In the genomic region with DNA sequence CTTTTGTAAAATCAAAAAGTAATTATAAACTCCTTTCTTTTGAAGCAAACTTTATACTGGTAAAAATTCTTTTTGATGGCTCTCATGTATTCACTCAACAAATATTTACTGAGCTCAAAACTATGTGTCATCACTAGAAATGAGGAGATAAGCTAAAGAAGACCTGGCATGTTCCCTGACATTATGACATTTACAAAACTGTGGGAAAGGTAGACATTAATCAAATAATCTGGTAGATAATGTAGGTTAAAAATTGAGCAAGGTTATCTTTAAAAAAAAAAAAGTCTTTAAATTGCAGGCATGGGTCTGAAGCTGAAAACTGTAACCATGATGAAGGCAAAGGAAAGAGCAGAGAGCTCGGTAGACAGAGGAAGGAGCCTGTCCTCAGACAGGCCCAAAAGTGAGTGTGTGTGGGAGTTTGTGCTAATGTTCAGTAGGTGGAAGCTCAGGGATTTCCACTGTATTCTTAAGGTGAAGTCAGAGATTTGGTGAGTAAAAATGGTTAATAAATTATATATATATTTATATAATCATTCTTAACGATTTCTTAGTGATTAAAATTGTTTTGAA, we compare ENCODE assay signal across 21 cellular contexts.
"Had no signal": no experiment of that assay in that cellular context is flagged by ENCODE, and none has a peak within 500 bp of the region (broad histone marks: within the 10 kb centered on the region; RNA-seq: fewer than 3 reads in every experiment).

No MANE protein-coding gene starts in this region.

- H3K27ac Mint-ChIP-seq: natural killer cell treated with Interleukin-12 subunit alpha and Interleukin-12 subunit beta and Interleukin-15 and Interleukin-18, amount 100 ng/mL, for 72 hours; neural progenitor cell; type B pancreatic cell had no signal

- H3K27me3 Mint-ChIP-seq: natural killer cell treated with Interleukin-12 subunit alpha and Interleukin-12 subunit beta and Interleukin-15 and Interleukin-18, amount 100 ng/mL, for 72 hours; type B pancreatic cell had no signal

- H2AFZ ChIP-seq: hepatocyte, neural progenitor cell had no signal

- H3K9ac ChIP-seq: neural progenitor cell had no signal

- H3K79me2 ChIP-seq: hepatocyte had no signal

- H3K4me3 ChIP-seq: dorsolateral prefrontal cortex, hepatocyte, lung, neural progenitor cell, ovary, suprapubic skin, thyroid gland had no signal

- H3K36me3 ChIP-seq: neural progenitor cell, ovary, suprapubic skin, thyroid gland had no signal

- H3K4me2 ChIP-seq: hepatocyte, neural progenitor cell had no signal

- H3K4me1 ChIP-seq: neural progenitor cell, suprapubic skin had no signal

- DNase-seq: dorsolateral prefrontal cortex; effector CD8-positive, alpha-beta T cell; foreskin melanocyte; head of caudate nucleus; left colon; left ventricle myocardium superior; mesenchymal stem cell; midbrain; nucleus accumbens; ovary; right cardiac atrium; small intestine; stimulated activated CD4-positive, alpha-beta T cell treated with anti-CD3 and anti-CD28 coated beads, Interleukin-12 subunit alpha, Interleukin-12 subunit beta, amount 100 ng/mL, for 4 hours; stimulated activated naive CD4-positive, alpha-beta T cell treated with Interleukin-2 at 50 U/mL for 16 hours; thyroid gland had no signal

- H3K27me3 ChIP-seq: dorsolateral prefrontal cortex, hepatocyte, neural progenitor cell, ovary, suprapubic skin, thyroid gland had no signal

- H3K4me3 Mint-ChIP-seq: natural killer cell treated with Interleukin-12 subunit alpha and Interleukin-12 subunit beta and Interleukin-15 and Interleukin-18, amount 100 ng/mL, for 72 hours; neural progenitor cell; type B pancreatic cell had no signal

- H3K27ac ChIP-seq: dorsolateral prefrontal cortex, hepatocyte, neural progenitor cell, ovary, suprapubic skin, thyroid gland had no signal

- ATAC-seq: left colon; left ventricle myocardium superior; natural killer cell treated with Interleukin-12 subunit alpha and Interleukin-12 subunit beta and Interleukin-15 and Interleukin-18, amount 100 ng/mL, for 72 hours; right cardiac atrium had no signal

- H3K36me3 Mint-ChIP-seq: neural progenitor cell, type B pancreatic cell had no signal

- H3K9me3 ChIP-seq: ovary, suprapubic skin, thyroid gland had no signal

- H3K4me1 Mint-ChIP-seq: neural progenitor cell had no signal

- H3K9me3 Mint-ChIP-seq: neural progenitor cell had no signal
